14 cellular contexts compared by ENCODE assay signal in genomic region chr11:20056109-20057054, GRCh38.
DNase-seq lines count a peak whose midpoint lies in the region; ATAC-seq and TF ChIP-seq lines count a peak whose summit lies in the region.
"Had no signal": no experiment of that assay in that cellular context is flagged by ENCODE, and none has a peak within 500 bp of the region (broad histone marks: within the 10 kb centered on the region; RNA-seq: fewer than 3 reads in every experiment).

No MANE protein-coding gene starts in this region.

- H3K27me3 ChIP-seq in right lobe of liver = no peaks in the 10 kb centered on the region

- H3K9me3 ChIP-seq in right lobe of liver = no peaks in the 10 kb centered on the region
- H3K9me3 ChIP-seq: A549 had no signal

- DNase-seq in left cardiac atrium (no peak), Right ventricle myocardium inferior (ENCODE audit: missing footprints) (no peak), fibroblast of the aortic adventitia (ENCODE audit: low read depth) (peak; percentile 81), posterior vena cava (ENCODE audit: low spot score) (peak; percentile 88), DMS153 (lab: John Stamatoyannopoulos, UW) (no peak), right lobe of liver (no peak), NCI-H2107 (lab: John Stamatoyannopoulos, UW) (no peak)
- DNase-seq in activated CD8-positive, alpha-beta memory T cell treated with anti-CD3 and anti-CD28 coated beads for 24 hours = no peak
- DNase-seq: activated CD4-positive, alpha-beta T cell treated with anti-CD3 and anti-CD28 coated beads for 1 hour; activated naive CD8-positive, alpha-beta T cell treated with anti-CD3 and anti-CD28 coated beads, Interleukin-2, amount 10 ng/mL, durations not matched to agents 7 days and 5 days; cortex of kidney; naive B cell; T-helper 1 cell had no signal

- ATAC-seq in left cardiac atrium = peak; percentile 53 to 82
- no peak for ATAC-seq in Right ventricle myocardium inferior
- no peak for ATAC-seq in right lobe of liver
- ATAC-seq: A549 had no signal

- intact Hi-C loops in left cardiac atrium (cut with DNase I) (no loop called here), Right ventricle myocardium inferior (cut with DNase I) (no loop called here), posterior vena cava (cut with DNase I) (no loop called here), right lobe of liver (cut with DNase I) (no loop called here)

- peaks cover 0 to 16% (median 6%) of the 10 kb centered on the region in 4 donors for H3K4me1 ChIP-seq in right lobe of liver

- no peak for TF ChIP-seq POLR2A in right lobe of liver (IDR thresholded peaks at IDR 0.05)

- H3K27ac ChIP-seq in right lobe of liver = no peak overlapping the region

- H3K4me3 ChIP-seq in fibroblast of the aortic adventitia (ENCODE audit: low read depth, low read length) (no peak overlapping the region), right lobe of liver (no peak overlapping the region)
- H3K4me3 ChIP-seq: A549 had no signal

- 88% methylated on average over 8 of the region's 10 CpGs for WGBS in right lobe of liver (ENCODE audit: insufficient coverage, low coverage, low lambda C conversion rate, missing lambda C conversion rate)

- H3K36me3 ChIP-seq in right lobe of liver = peaks cover 0 to 42% (median 36%) of the 10 kb centered on the region in 4 donors

- TF ChIP-seq CTCF in fibroblast of the aortic adventitia (IDR thresholded peaks at IDR 0.05; ENCODE audit: insufficient read depth, low read length) (no peak), right lobe of liver (IDR thresholded peaks at IDR 0.05) (no peak)

Comparison
In these comparisons a context has a peak if more than half of its experiments do, and no peak if none do; other contexts are left out.
1. ATAC-seq: peak in left cardiac atrium (2 of 2); none in Right ventricle myocardium inferior (single experiment) and right lobe of liver (0 of 4).
2. DNase-seq: peak in fibroblast of the aortic adventitia (single experiment) and posterior vena cava (single experiment); none in left cardiac atrium (single experiment), Right ventricle myocardium inferior (single experiment), DMS153 (single experiment), right lobe of liver (0 of 3), NCI-H2107 (single experiment) and activated CD8-positive, alpha-beta memory T cell treated with anti-CD3 and anti-CD28 coated beads for 24 hours (single experiment).